In the genomic region with DNA sequence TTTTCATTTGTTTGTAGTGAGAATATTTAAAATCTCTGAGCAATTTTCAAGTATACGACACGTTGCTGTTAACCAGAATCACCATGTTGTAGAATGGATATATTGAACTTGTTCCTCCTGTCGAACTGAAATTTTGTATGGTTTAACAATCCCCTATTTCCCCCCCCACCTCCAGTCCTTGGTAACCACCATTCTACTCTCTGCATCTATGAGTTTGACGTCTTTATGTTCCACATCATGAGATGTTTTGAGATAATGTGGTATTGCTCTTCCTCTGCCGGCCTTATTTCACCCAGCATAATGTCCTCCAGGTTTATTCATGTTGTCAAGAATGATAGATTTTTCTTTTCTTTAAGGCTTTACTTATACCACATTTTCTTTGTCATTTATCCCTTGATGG, we compare ENCODE assay signal across 17 cellular contexts. TPM values are rescaled to one million over a fixed set of nuclear protein-coding genes. Genes with fewer than 3 reads are reported as not detected.
"Had no signal": no experiment of that assay in that cellular context is flagged by ENCODE, and none has a peak within 500 bp of the region (broad histone marks: within the 10 kb centered on the region; RNA-seq: fewer than 3 reads in every experiment).

No MANE protein-coding gene starts in this region.

- H3K36me3 ChIP-seq: cardiac muscle cell, colonic mucosa, heart right ventricle, sigmoid colon, upper lobe of right lung had no signal

- H3K27ac ChIP-seq: cardiac muscle cell, colonic mucosa, gastrocnemius medialis, heart right ventricle, psoas muscle, sigmoid colon, testis, upper lobe of right lung had no signal

- ATAC-seq: gastrocnemius medialis, heart right ventricle, mucosa of descending colon, psoas muscle, upper lobe of right lung had no signal

- H3K4me1 ChIP-seq: colonic mucosa, gastrocnemius medialis, heart right ventricle, sigmoid colon, testis, upper lobe of right lung had no signal

- DNase-seq: activated CD4-positive, CD25-positive, alpha-beta regulatory T cell treated with anti-CD3 and anti-CD28 coated beads, Interleukin-2, amount 50 U/mL, for 72 hours; colonic mucosa; effector CD4-positive, alpha-beta T cell; gastrocnemius medialis; heart right ventricle; mucosa of descending colon; psoas muscle; Right ventricle myocardium superior; sigmoid colon; SK-N-SH; stimulated activated CD4-positive, alpha-beta T cell treated with anti-CD3 and anti-CD28 coated beads, Interleukin-2, amount 100 ng/mL, for 24 hours; stimulated activated naive CD4-positive, alpha-beta T cell treated with Interleukin-2 at 50 U/mL for 16 hours; testis; upper lobe of right lung had no signal

- FAIRE-seq: islet of Langerhans had no signal

- H3K9me3 ChIP-seq: colonic mucosa, gastrocnemius medialis, heart right ventricle, mucosa of descending colon, psoas muscle, sigmoid colon, SK-N-SH, testis, upper lobe of right lung had no signal

- H3K4me3 ChIP-seq: cardiac muscle cell, colonic mucosa, gastrocnemius medialis, heart right ventricle, mucosa of descending colon, psoas muscle, sigmoid colon, testis, upper lobe of right lung had no signal

- H3K27me3 ChIP-seq: cardiac muscle cell, colonic mucosa, gastrocnemius medialis, sigmoid colon, testis, upper lobe of right lung had no signal

RNA-seq across cellular contexts. Expression of gene PRKCQ, which starts 17.4 kb away (rescaled TPM):
- total RNA-seq: osteoblast had no signal
